Comparison of ENCODE assay signal across 21 cellular contexts in genomic region chr18:50665015-50665414, GRCh38.
"Had no signal": no experiment of that assay in that cellular context is flagged by ENCODE, and none has a peak within 500 bp of the region (broad histone marks: within the 10 kb centered on the region; RNA-seq: fewer than 3 reads in every experiment).

No MANE protein-coding gene starts in this region.

- ATAC-seq: activated CD8-positive, alpha-beta memory T cell treated with anti-CD3 and anti-CD28 coated beads, Interleukin-2, amount 10 ng/mL, durations not matched to agents 7 days and 5 days; PC-3; T-helper 17 cell had no signal

- H3K4me3 Mint-ChIP-seq: activated B cell treated with CpG ODN at 0.5 μM for 24 hours; activated CD4-positive, alpha-beta T cell treated with anti-CD3 and anti-CD28 coated beads, Interleukin-2, amount 10 ng/mL, durations not matched to agents 24 days and 14 days; activated CD8-positive, alpha-beta memory T cell treated with anti-CD3 and anti-CD28 coated beads, Interleukin-2, amount 10 ng/mL, durations not matched to agents 7 days and 5 days; activated naive CD4-positive, alpha-beta T cell treated with anti-CD3 and anti-CD28 coated beads for 36 hours; activated T-cell treated with anti-CD3 and anti-CD28 coated beads, Interleukin-2, amount 50 U/mL, for 24 hours; T-helper 17 cell had no signal

- H3K4me1 ChIP-seq: breast epithelium had no signal

- H3K36me3 ChIP-seq: breast epithelium, MG63 had no signal

- DNase-seq: activated B cell treated with CpG ODN at 0.5 μM for 24 hours; activated CD4-positive, alpha-beta T cell treated with anti-CD3 and anti-CD28 coated beads for 1 hour; activated CD4-positive, alpha-beta T cell treated with anti-CD3 and anti-CD28 coated beads, Interleukin-2, amount 10 ng/mL, durations not matched to agents 24 days and 14 days; activated CD4-positive, alpha-beta T cell treated with anti-CD3 and anti-CD28 coated beads, Interleukin-2, amount 50 U/mL, for 48 hours; activated CD8-positive, alpha-beta memory T cell treated with anti-CD3 and anti-CD28 coated beads, Interleukin-2, amount 10 ng/mL, durations not matched to agents 7 days and 5 days; activated effector memory CD4-positive, alpha-beta T cell treated with anti-CD3 and anti-CD28 coated beads, Interleukin-2, amount 50 U/mL, for 16 hours; activated naive CD4-positive, alpha-beta T cell treated with anti-CD3 and anti-CD28 coated beads for 36 hours; activated T-cell treated with anti-CD3 and anti-CD28 coated beads, Interleukin-2, amount 50 U/mL, for 24 hours; MG63; NCI-H1105; NCI-H1436; NCI-H1694 treated with DMSO at 0.1 percent for 48 hours; NCI-H2029 treated with DMSO at 0.1 percent for 48 hours; NCI-H345; NCI-H510A; NCI-H526 treated with DMSO at 0.1 percent for 48 hours; PC-3; SIG-M5; T-helper 17 cell; T-helper 9 cell had no signal

- H3K27ac Mint-ChIP-seq: activated B cell treated with CpG ODN at 0.5 μM for 24 hours; activated CD4-positive, alpha-beta T cell treated with anti-CD3 and anti-CD28 coated beads, Interleukin-2, amount 10 ng/mL, durations not matched to agents 24 days and 14 days; activated CD8-positive, alpha-beta memory T cell treated with anti-CD3 and anti-CD28 coated beads, Interleukin-2, amount 10 ng/mL, durations not matched to agents 7 days and 5 days; activated naive CD4-positive, alpha-beta T cell treated with anti-CD3 and anti-CD28 coated beads for 36 hours; activated T-cell treated with anti-CD3 and anti-CD28 coated beads, Interleukin-2, amount 50 U/mL, for 24 hours; T-helper 17 cell had no signal

- H3K4me1 Mint-ChIP-seq: activated B cell treated with CpG ODN at 0.5 μM for 24 hours; activated CD4-positive, alpha-beta T cell treated with anti-CD3 and anti-CD28 coated beads, Interleukin-2, amount 10 ng/mL, durations not matched to agents 24 days and 14 days; activated CD8-positive, alpha-beta memory T cell treated with anti-CD3 and anti-CD28 coated beads, Interleukin-2, amount 10 ng/mL, durations not matched to agents 7 days and 5 days; T-helper 17 cell had no signal

- H3K4me3 ChIP-seq: breast epithelium, MG63 had no signal

- H3K36me3 Mint-ChIP-seq: activated CD8-positive, alpha-beta memory T cell treated with anti-CD3 and anti-CD28 coated beads, Interleukin-2, amount 10 ng/mL, durations not matched to agents 7 days and 5 days had no signal

- H3K27me3 ChIP-seq: breast epithelium, MG63 had no signal

- H3K27ac ChIP-seq: breast epithelium had no signal

- H3K27me3 Mint-ChIP-seq: activated CD4-positive, alpha-beta T cell treated with anti-CD3 and anti-CD28 coated beads, Interleukin-2, amount 10 ng/mL, durations not matched to agents 24 days and 14 days; activated CD8-positive, alpha-beta memory T cell treated with anti-CD3 and anti-CD28 coated beads, Interleukin-2, amount 10 ng/mL, durations not matched to agents 7 days and 5 days; activated T-cell treated with anti-CD3 and anti-CD28 coated beads, Interleukin-2, amount 50 U/mL, for 24 hours had no signal
